8 cellular contexts compared by ENCODE assay signal in the genomic region with DNA sequence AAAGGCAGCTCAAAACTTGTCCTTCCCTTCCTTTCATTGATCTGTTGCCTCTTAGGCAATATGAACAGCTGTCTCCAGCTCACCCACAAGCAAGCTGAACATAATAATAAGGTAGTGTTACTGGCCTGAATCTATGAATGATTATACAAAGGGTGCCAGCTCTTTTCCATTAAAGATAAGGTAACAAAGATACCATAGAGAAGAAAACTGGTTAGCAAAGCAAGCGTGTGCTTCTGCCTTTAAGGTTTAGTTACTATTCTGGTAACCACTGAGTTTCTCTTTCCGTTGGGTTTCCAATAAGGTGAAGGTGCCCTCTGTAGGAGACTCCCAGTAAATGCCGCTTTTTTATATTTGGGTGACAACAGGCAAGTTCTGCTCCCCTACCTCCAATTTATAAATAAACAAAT. TPM values are rescaled to one million over a fixed set of nuclear protein-coding genes. Genes with fewer than 3 reads are reported as not detected.
DNase-seq lines count a peak whose midpoint lies in the region; ATAC-seq and TF ChIP-seq lines count a peak whose summit lies in the region.

No MANE protein-coding gene starts in this region.

- no peak overlapping the region for H2AFZ ChIP-seq in osteoblast (ENCODE audit: low read length)

- H3K4me1 ChIP-seq in osteoblast (ENCODE audit: insufficient read depth, low read length): no peaks in the 10 kb centered on the region
- H3K4me1 ChIP-seq in effector memory CD4-positive, alpha-beta T cell (ENCODE audit: control insufficient read depth, insufficient read depth, low read length, poor library complexity, severe bottlenecking): no peaks in the 10 kb centered on the region

- H3K4me3 ChIP-seq in epithelial cell of proximal tubule (ENCODE audit: low read depth, low read length) (no peak overlapping the region), osteoblast (ENCODE audit: insufficient read depth, low read length) (no peak overlapping the region)
- no peak overlapping the region for H3K4me3 ChIP-seq in effector memory CD4-positive, alpha-beta T cell (ENCODE audit: insufficient read depth, low read depth, low read length, poor library complexity, severe bottlenecking)

- H3K27me3 ChIP-seq in osteoblast (ENCODE audit: insufficient read depth, low read length): no peaks in the 10 kb centered on the region
- H3K27me3 ChIP-seq in effector memory CD4-positive, alpha-beta T cell (replicated peaks; ENCODE audit: control insufficient read depth, insufficient read depth, low read length, poor library complexity, severe bottlenecking): no peaks in the 10 kb centered on the region

- H3K36me3 ChIP-seq in osteoblast (ENCODE audit: insufficient read depth, low read length): no peaks in the 10 kb centered on the region
- H3K36me3 ChIP-seq in effector memory CD4-positive, alpha-beta T cell (ENCODE audit: control insufficient read depth, insufficient read depth, low read length): no peaks in the 10 kb centered on the region

- peak; percentile 60 for TF ChIP-seq CTCF in GM12873 (IDR thresholded peaks at IDR 0.05; ENCODE audit: insufficient read depth, low read depth, low read length, missing control alignments)
- peak; percentile 72 for TF ChIP-seq CTCF in epithelial cell of proximal tubule (conservative IDR thresholded peaks at IDR 0.05; ENCODE audit: low read depth, low read length)
- TF ChIP-seq CTCF in osteoblast (IDR thresholded peaks at IDR 0.05; ENCODE audit: extremely low read depth, low read depth, low read length): peak; percentile 12

- no peaks in the 10 kb centered on the region for H3K79me2 ChIP-seq in osteoblast (ENCODE audit: insufficient read depth, low read length)

- H3K4me2 ChIP-seq in osteoblast (ENCODE audit: insufficient read depth, low read length): no peak overlapping the region

- H3K9me3 ChIP-seq in osteoblast (ENCODE audit: low read depth, low read length): no peaks in the 10 kb centered on the region
- no peaks in the 10 kb centered on the region for H3K9me3 ChIP-seq in effector memory CD4-positive, alpha-beta T cell (ENCODE audit: control insufficient read depth, low read length)

- H3K27ac ChIP-seq in osteoblast (ENCODE audit: low read depth, low read length): no peak overlapping the region
- H3K27ac ChIP-seq in effector memory CD4-positive, alpha-beta T cell (ENCODE audit: insufficient read depth, low read length, poor library complexity, severe bottlenecking): no peak overlapping the region

- peak; percentile 74 for DNase-seq in HT-29 (ENCODE audit: low spot score)
- DNase-seq in OCI-M1 (lab: John Stamatoyannopoulos, UW): peak; percentile 86
- DNase-seq in epithelial cell of proximal tubule (ENCODE audit: low read depth): no peak
- no peak for DNase-seq in osteoblast (ENCODE audit: insufficient read length, low spot score, missing footprints)
- DNase-seq in NCI-H187 treated with DMSO at 0.1 percent for 48 hours (lab: John Stamatoyannopoulos, UW): no peak
- DNase-seq in effector memory CD4-positive, alpha-beta T cell: no peak

- no peaks in the 10 kb centered on the region for H4K20me1 ChIP-seq in osteoblast (ENCODE audit: insufficient read depth, low read length)

- ATAC-seq in GM21576 (IDR thresholded peaks at IDR 0.05; ENCODE audit: unreplicated experiment): peak; percentile 80

RNA-seq across cellular contexts. Expression of gene DACH1, which starts 12.1 kb away (rescaled TPM):
- total RNA-seq in HT-29 (2014; rRNA removed; shearing (Covaris generic)): 0.37 and 0.48 TPM in 2 replicates
- total RNA-seq in epithelial cell of proximal tubule (0.86 TPM in 1 of 2 replicates, not detected in the other), osteoblast (not detected in 2 replicates)

Comparison
In these comparisons a context has a peak if more than half of its experiments do, and no peak if none do; other contexts are left out.
1. CTCF ChIP-seq: peak in every context shown above with its lines; median percentile 72 in epithelial cell of proximal tubule; 60 in GM12873; 12 in osteoblast.
2. DNase-seq: peak in HT-29 (single experiment) and OCI-M1 (single experiment); none in epithelial cell of proximal tubule (single experiment), osteoblast (single experiment), NCI-H187 treated with DMSO at 0.1 percent for 48 hours (single experiment) and effector memory CD4-positive, alpha-beta T cell (0 of 3).